1 cellular context compared by ENCODE assay signal in genomic region chr4:93448691-93449293, GRCh38.
TF ChIP-seq lines count a peak whose summit lies in the region.

No MANE protein-coding gene starts in this region.

TF ChIP-seq in HCT116, 20 proteins besides CTCF, POLR2A, EP300 and RAD21 (continued from another document):
- TF ChIP-seq REST (IDR thresholded peaks at IDR 0.05; ENCODE audit: low read depth) (no peak), SRF (IDR thresholded peaks at IDR 0.05; ENCODE audit: low read depth) (no peak), CEBPB (IDR thresholded peaks at IDR 0.05; ENCODE audit: low read depth) (no peak), FOSL1 (IDR thresholded peaks at IDR 0.05; ENCODE audit: low read depth) (no peak), CBX3 (IDR thresholded peaks at IDR 0.05; ENCODE audit: low read depth) (no peak), POLR2AphosphoS5 (IDR thresholded peaks at IDR 0.05; ENCODE audit: low read depth, low read length) (no peak), EGR1 (IDR thresholded peaks at IDR 0.05; ENCODE audit: low read depth) (no peak)
- TF ChIP-seq, protein P1, sequence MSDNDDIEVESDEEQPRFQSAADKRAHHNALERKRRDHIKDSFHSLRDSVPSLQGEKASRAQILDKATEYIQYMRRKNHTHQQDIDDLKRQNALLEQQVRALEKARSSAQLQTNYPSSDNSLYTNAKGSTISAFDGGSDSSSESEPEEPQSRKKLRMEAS (IDR thresholded peaks at IDR 0.05), result no peak
